ENCODE assay signal across 18 cellular contexts in the genomic region with DNA sequence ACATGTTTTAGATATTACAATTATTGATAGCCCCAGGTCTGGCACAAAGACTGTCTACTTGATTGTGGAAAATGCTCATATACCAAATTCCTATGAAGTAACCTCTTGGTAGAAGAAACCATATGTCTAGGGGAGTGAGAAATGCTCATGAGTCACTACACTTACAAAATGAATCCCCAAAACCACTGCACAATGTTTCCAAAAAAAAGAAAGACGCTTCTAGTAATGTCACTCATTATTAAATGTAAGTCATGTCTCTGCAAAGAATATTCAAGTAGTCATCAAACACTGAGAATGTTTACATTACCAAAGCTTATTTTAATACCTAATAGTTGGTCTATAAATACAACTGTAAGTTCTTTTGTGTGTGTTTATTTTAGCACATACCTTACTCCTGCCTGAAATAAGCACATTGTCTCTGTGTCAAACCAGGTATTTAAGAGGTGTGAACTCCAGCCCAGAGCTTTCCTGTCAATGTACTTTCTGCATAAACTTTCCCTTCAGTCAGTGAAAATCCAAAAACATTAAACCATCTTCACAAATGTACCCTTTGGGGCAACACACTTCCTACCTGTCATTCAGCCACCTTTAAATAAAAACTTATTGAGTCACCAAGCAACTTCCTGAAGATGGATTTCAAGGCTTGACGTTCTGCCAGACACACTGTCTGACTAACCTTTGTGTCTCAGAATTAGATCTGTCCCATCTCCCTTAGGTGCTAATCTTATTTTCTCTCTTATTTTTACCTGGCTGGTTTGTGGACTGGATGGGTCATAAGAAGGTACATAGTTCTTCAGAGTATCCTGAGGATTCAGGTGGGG.
DNase-seq lines count a peak whose midpoint lies in the region; ATAC-seq, FAIRE-seq and TF ChIP-seq lines count a peak whose summit lies in the region.
"Had no signal": no experiment of that assay in that cellular context is flagged by ENCODE, and none has a peak within 500 bp of the region (broad histone marks: within the 10 kb centered on the region; RNA-seq: fewer than 3 reads in every experiment).

No MANE protein-coding gene starts in this region.

- no peak overlapping the region for H3K9ac ChIP-seq in PC-3 (ENCODE audit: low read length)

- H3K27me3 ChIP-seq in PC-3 (ENCODE audit: low read length) (no peaks in the 10 kb centered on the region), bronchial epithelial cell (ENCODE audit: control insufficient read depth, insufficient read depth, low read length) (no peaks in the 10 kb centered on the region)
- H3K27me3 ChIP-seq: right lobe of liver, SJSA1 had no signal

- peak overlapping the region; percentile 81 for H3K27ac ChIP-seq in PC-3 (ENCODE audit: low read length)
- no peak overlapping the region for H3K27ac ChIP-seq in OCI-LY7 (ENCODE audit: low read depth, low read length, poor library complexity, severe bottlenecking)
- H3K27ac ChIP-seq: right lobe of liver, SJSA1 had no signal

- no peak overlapping the region for H3K27ac Mint-ChIP-seq in stimulated activated naive B cell treated with anti-CD40 and anti-IgM and Interleukin-4, amounts not matched to agents 10 μg/mL and 1 μg/mL and 100 μg/mL, for 72 hours
- H3K27ac Mint-ChIP-seq: activated naive CD4-positive, alpha-beta T cell treated with anti-CD3 and anti-CD28 coated beads, Interleukin-2, amount 50 U/mL, for 24 hours had no signal

- TF ChIP-seq CTCF in AG09319 (IDR thresholded peaks at IDR 0.05; ENCODE audit: low read depth, low read length) (no peak), PC-3 (conservative IDR thresholded peaks at IDR 0.05; ENCODE audit: low read depth, low read length) (no peak), bronchial epithelial cell (IDR thresholded peaks at IDR 0.05; ENCODE audit: insufficient read depth, low read length, severe bottlenecking) (no peak), OCI-LY7 (conservative IDR thresholded peaks at IDR 0.05; ENCODE audit: low read length) (no peak)

- H3K9me3 ChIP-seq in PC-3 (ENCODE audit: low read length) (no peaks in the 10 kb centered on the region), OCI-LY7 (ENCODE audit: low read length) (peaks cover 3% of the 10 kb centered on the region; the same call in 1 of the 2 replicates)
- H3K9me3 ChIP-seq: right lobe of liver, SJSA1 had no signal

- intact Hi-C loops in PC-3 (cut with micrococcal nuclease), result loop anchor here (5.0 kb wide), 1 partner anchor 192 kb away; a partner anchor contains a TSS
- intact Hi-C loops in OCI-LY7 (cut with micrococcal nuclease; ENCODE audit: unreplicated experiment), result no loop called here

- H3K79me2 ChIP-seq in PC-3 (ENCODE audit: low read length) (no peaks in the 10 kb centered on the region), OCI-LY7 (ENCODE audit: insufficient read depth, low read depth, low read length) (no peaks in the 10 kb centered on the region)

- H4K20me1 ChIP-seq in PC-3 (ENCODE audit: low read length) (no peaks in the 10 kb centered on the region), OCI-LY7 (ENCODE audit: insufficient read depth, low read length) (no peaks in the 10 kb centered on the region)

- H2AFZ ChIP-seq in PC-3 (ENCODE audit: low read length) (no peak overlapping the region), OCI-LY7 (ENCODE audit: low read length) (no peak overlapping the region)

- peaks cover 13% of the 10 kb centered on the region for H3F3A ChIP-seq in PC-3 (ENCODE audit: low read length, unreplicated experiment)

- H3K4me3 ChIP-seq in PC-3 (ENCODE audit: low read length) (no peak overlapping the region), bronchial epithelial cell (ENCODE audit: low read depth, low read length) (no peak overlapping the region), OCI-LY7 (ENCODE audit: low read depth, low read length, poor library complexity, severe bottlenecking) (no peak overlapping the region)
- H3K4me3 ChIP-seq: right lobe of liver, SJSA1 had no signal

- peaks cover 21% of the 10 kb centered on the region for H3K4me1 ChIP-seq in PC-3 (ENCODE audit: insufficient read depth, low read length)
- no peaks in the 10 kb centered on the region for H3K4me1 ChIP-seq in OCI-LY7 (ENCODE audit: insufficient read depth, low read length, poor library complexity, severe bottlenecking)
- H3K4me1 ChIP-seq: right lobe of liver, SJSA1 had no signal

- peak; percentile 15 for DNase-seq in AG09319 (ENCODE audit: extremely low read depth, low read depth)
- DNase-seq in PC-3, result peak; percentile 85
- DNase-seq in bronchial epithelial cell (ENCODE audit: low read depth), result peak; percentile 89
- peak; percentile 11 for DNase-seq in glomerular visceral epithelial cell (ENCODE audit: extremely low spot score)
- no peak for DNase-seq in NCI-H345 (lab: John Stamatoyannopoulos, UW)
- DNase-seq in stimulated activated naive B cell treated with anti-CD40 and anti-IgM and Interleukin-4, amounts not matched to agents 10 μg/mL and 1 μg/mL and 100 μg/mL, for 72 hours, result no peak
- DNase-seq in OCI-LY7 (ENCODE audit: low spot score), result no peak
- DNase-seq: activated CD4-positive, alpha-beta T cell treated with anti-CD3 and anti-CD28 coated beads for 4 hours; GF-D8; Karpas-422; NCI-H446 treated with DMSO at 0.1 percent for 48 hours; right lobe of liver; T-helper 9 cell; trophoblast cell had no signal

- H3K36me3 ChIP-seq in PC-3 (ENCODE audit: low read depth, low read length) (peaks cover 12% of the 10 kb centered on the region), bronchial epithelial cell (ENCODE audit: control insufficient read depth, insufficient read depth, low read length) (peaks cover 8% of the 10 kb centered on the region), OCI-LY7 (ENCODE audit: insufficient read depth, low read length) (peaks cover 60% of the 10 kb centered on the region)
- H3K36me3 ChIP-seq: SJSA1 had no signal

- CTCF ChIA-PET in PC-3 (lab: Charles Lee), result interaction anchor here (0.6 kb wide), 1 partner anchor 280 kb away, joined by 3 read pairs; no protein-coding TSS in a partner anchor
- CTCF ChIA-PET in OCI-LY7 (lab: Charles Lee; ENCODE audit: unreplicated experiment), result no interaction called here

- no peak for FAIRE-seq in bronchial epithelial cell (lab: Jason Lieb, UNC)

- H3K9me2 ChIP-seq in PC-3 (replicated peaks; ENCODE audit: low read length), result no peaks in the 10 kb centered on the region
- H3K9me2 ChIP-seq in OCI-LY7 (ENCODE audit: insufficient read depth, low read length), result no peaks in the 10 kb centered on the region

- H3K27me3 Mint-ChIP-seq in stimulated activated naive B cell treated with anti-CD40 and anti-IgM and Interleukin-4, amounts not matched to agents 10 μg/mL and 1 μg/mL and 100 μg/mL, for 72 hours, result no peaks in the 10 kb centered on the region
- H3K27me3 Mint-ChIP-seq: activated naive CD4-positive, alpha-beta T cell treated with anti-CD3 and anti-CD28 coated beads, Interleukin-2, amount 50 U/mL, for 24 hours; central memory CD8-positive, alpha-beta T cell had no signal

- H3K4me3 Mint-ChIP-seq in stimulated activated naive B cell treated with anti-CD40 and anti-IgM and Interleukin-4, amounts not matched to agents 10 μg/mL and 1 μg/mL and 100 μg/mL, for 72 hours, result no peak overlapping the region
- H3K4me3 Mint-ChIP-seq: activated naive CD4-positive, alpha-beta T cell treated with anti-CD3 and anti-CD28 coated beads, Interleukin-2, amount 50 U/mL, for 24 hours; central memory CD8-positive, alpha-beta T cell had no signal

- peak overlapping the region; percentile 54 for H3K4me2 ChIP-seq in PC-3 (ENCODE audit: low read length)
- H3K4me2 ChIP-seq in OCI-LY7 (ENCODE audit: low read length), result no peak overlapping the region

- H3K9me3 Mint-ChIP-seq in stimulated activated naive B cell treated with anti-CD40 and anti-IgM and Interleukin-4, amounts not matched to agents 10 μg/mL and 1 μg/mL and 100 μg/mL, for 72 hours, result peaks cover 0 to 4% of the 10 kb centered on the region in 2 donors
- H3K9me3 Mint-ChIP-seq: activated naive CD4-positive, alpha-beta T cell treated with anti-CD3 and anti-CD28 coated beads, Interleukin-2, amount 50 U/mL, for 24 hours had no signal

- peak; percentile 86 for ATAC-seq in PC-3
- ATAC-seq in activated CD4-positive, CD25-positive, alpha-beta regulatory T cell treated with anti-CD3 and anti-CD28 coated beads, Interleukin-2, amount 50 U/mL, for 24 hours, result no peak
- no peak for ATAC-seq in stimulated activated naive B cell treated with anti-CD40 and anti-IgM and Interleukin-4, amounts not matched to agents 10 μg/mL and 1 μg/mL and 100 μg/mL, for 72 hours (replicated peaks)
- ATAC-seq: right lobe of liver had no signal

- no peaks in the 10 kb centered on the region for H3K4me1 Mint-ChIP-seq in stimulated activated naive B cell treated with anti-CD40 and anti-IgM and Interleukin-4, amounts not matched to agents 10 μg/mL and 1 μg/mL and 100 μg/mL, for 72 hours
- H3K4me1 Mint-ChIP-seq: activated naive CD4-positive, alpha-beta T cell treated with anti-CD3 and anti-CD28 coated beads, Interleukin-2, amount 50 U/mL, for 24 hours; central memory CD8-positive, alpha-beta T cell had no signal

- no peaks in the 10 kb centered on the region for H3K36me3 Mint-ChIP-seq in stimulated activated naive B cell treated with anti-CD40 and anti-IgM and Interleukin-4, amounts not matched to agents 10 μg/mL and 1 μg/mL and 100 μg/mL, for 72 hours
- H3K36me3 Mint-ChIP-seq: activated naive CD4-positive, alpha-beta T cell treated with anti-CD3 and anti-CD28 coated beads, Interleukin-2, amount 50 U/mL, for 24 hours had no signal

- POLR2A ChIA-PET in PC-3 (lab: Charles Lee; ENCODE audit: unreplicated experiment), result no interaction called here
- POLR2A ChIA-PET in OCI-LY7 (lab: Charles Lee), result interaction anchor here (0.6 to 1.4 kb wide), 5 partner anchors 10 to 154 kb away, joined by 3 to 5 read pairs (median 4); no protein-coding TSS in a partner anchor

- no TSS peak for BruUV-seq in PC-3 (replicated peaks; lab: Mats Ljungman, UMichigan)
- no TSS peak for BruUV-seq in OCI-LY7 (replicated peaks; lab: Mats Ljungman, UMichigan)

Comparison
In these comparisons a context has a peak if more than half of its experiments do, and no peak if none do; other contexts are left out.
1. DNase-seq: peak in AG09319 (single experiment), PC-3 (single experiment), bronchial epithelial cell (single experiment) and glomerular visceral epithelial cell (single experiment); none in NCI-H345 (single experiment), stimulated activated naive B cell treated with anti-CD40 and anti-IgM and Interleukin-4, amounts not matched to agents 10 μg/mL and 1 μg/mL and 100 μg/mL, for 72 hours (single experiment) and OCI-LY7 (single experiment).